ENCODE assay signal across 15 cellular contexts in the genomic region with DNA sequence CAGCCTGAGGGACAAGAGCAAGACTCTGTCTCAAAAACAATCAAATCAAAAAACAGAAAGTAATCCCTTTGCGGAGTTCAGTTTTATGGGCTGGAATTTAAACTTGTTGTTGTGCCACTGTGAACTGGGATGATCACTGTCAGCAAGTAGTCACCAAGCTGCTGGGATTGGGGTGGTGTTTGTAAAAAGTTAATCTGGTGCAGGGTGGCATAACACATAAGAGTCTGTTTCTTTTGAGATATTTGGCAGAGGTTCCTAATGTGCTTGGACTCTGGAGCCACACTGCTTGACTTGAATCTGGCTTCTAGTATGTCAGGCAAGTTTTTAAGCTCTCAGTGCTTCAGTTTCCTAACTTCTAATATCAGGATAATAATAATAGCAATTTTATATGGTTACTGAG. TPM values are rescaled to one million over a fixed set of nuclear protein-coding genes. Genes with fewer than 3 reads are reported as not detected.
DNase-seq lines count a peak whose midpoint lies in the region; TF ChIP-seq lines count a peak whose summit lies in the region.
"Had no signal": no experiment of that assay in that cellular context is flagged by ENCODE, and none has a peak within 500 bp of the region (broad histone marks: within the 10 kb centered on the region; RNA-seq: fewer than 3 reads in every experiment).

No MANE protein-coding gene starts in this region.

- H3K4me3 ChIP-seq in A673 (ENCODE audit: low read depth, low read length, poor library complexity, severe bottlenecking) = no peak overlapping the region
- H3K4me3 ChIP-seq in SU-DHL-6 (ENCODE audit: insufficient read depth, low read length, poor library complexity, severe bottlenecking) = no peak overlapping the region
- H3K4me3 ChIP-seq in left ventricle myocardium inferior = peak overlapping the region; percentile 29
- no peak overlapping the region for H3K4me3 ChIP-seq in CD8-positive, alpha-beta memory T cell (ENCODE audit: low read length)
- H3K4me3 ChIP-seq: spleen had no signal

- H3K9me3 ChIP-seq in A673 (ENCODE audit: low read depth, low read length, poor library complexity, severe bottlenecking) (no peaks in the 10 kb centered on the region), SU-DHL-6 (ENCODE audit: insufficient read depth, low read length) (no peaks in the 10 kb centered on the region), left ventricle myocardium inferior (replicated peaks) (no peaks in the 10 kb centered on the region)
- H3K9me3 ChIP-seq in CD8-positive, alpha-beta memory T cell (ENCODE audit: low read length) = no peaks in the 10 kb centered on the region
- H3K9me3 ChIP-seq: spleen had no signal

- CTCF ChIA-PET in A673 (lab: Charles Lee) = no interaction called here
- CTCF ChIA-PET in activated CD4-positive, alpha-beta memory T cell treated with anti-CD3 and anti-CD28 coated beads for 36 hours (lab: Charles Lee) = no interaction called here
- CTCF ChIA-PET in CD8-positive, alpha-beta memory T cell (lab: Charles Lee) = no interaction called here

- H3F3A ChIP-seq in SU-DHL-6 (ENCODE audit: insufficient read depth) = peaks cover 54% of the 10 kb centered on the region

- H3K4me3 Mint-ChIP-seq in activated CD4-positive, alpha-beta memory T cell treated with anti-CD3 and anti-CD28 coated beads for 36 hours = no peak overlapping the region
- H3K4me3 Mint-ChIP-seq in CD8-positive, alpha-beta memory T cell = no peak overlapping the region
- H3K4me3 Mint-ChIP-seq: dendritic cell treated with granulocyte-macrophage colony-stimulating factor and Interleukin-4, amounts not matched to agents 40 ng/mL and 50 ng/mL, for 4 days; memory B cell; stimulated activated naive CD8-positive, alpha-beta T cell treated with anti-CD3 and anti-CD28 coated beads, Interleukin-15, amount 100 ng/mL, for 72 hours had no signal

- H3K9me2 ChIP-seq in SU-DHL-6 (replicated peaks; ENCODE audit: insufficient read depth, low read length) = no peaks in the 10 kb centered on the region

- 0 out of 2 replicates have a peak overlapping the region, but pooled peaks have one; percentile 17 for H3K9ac ChIP-seq in SU-DHL-6 (ENCODE audit: low read length)

- H3K4me1 Mint-ChIP-seq in activated CD4-positive, alpha-beta memory T cell treated with anti-CD3 and anti-CD28 coated beads for 36 hours (ENCODE audit: low read depth) = peaks cover 12% of the 10 kb centered on the region
- H3K4me1 Mint-ChIP-seq in CD8-positive, alpha-beta memory T cell = peaks cover 0 to 4% (median 2%) of the 10 kb centered on the region in 3 donors

- POLR2A ChIA-PET in A673 (lab: Charles Lee; ENCODE audit: low non-redundant PET) = no interaction called here
- POLR2A ChIA-PET in activated CD4-positive, alpha-beta memory T cell treated with anti-CD3 and anti-CD28 coated beads for 36 hours (lab: Charles Lee) = no interaction called here
- POLR2A ChIA-PET in CD8-positive, alpha-beta memory T cell (lab: Charles Lee) = interaction anchor here (0.6 kb wide), 1 partner anchor 1805 kb away, joined by 3 read pairs; no protein-coding TSS in a partner anchor

- no peak for DNase-seq in A673 (ENCODE audit: low spot score)
- no peak for DNase-seq in left ventricle myocardium inferior
- DNase-seq in pons (ENCODE audit: low spot score) = peak; percentile 41
- no peak for DNase-seq in activated CD4-positive, alpha-beta memory T cell treated with anti-CD3 and anti-CD28 coated beads for 36 hours
- no peak for DNase-seq in glomerular visceral epithelial cell (ENCODE audit: extremely low spot score)
- no peak for DNase-seq in kidney glomerular epithelial cell (lab: John Stamatoyannopoulos, UW)
- DNase-seq in CD8-positive, alpha-beta memory T cell = no peak
- DNase-seq: activated CD8-positive, alpha-beta memory T cell treated with anti-CD3 and anti-CD28 coated beads for 24 hours; amygdala; stimulated activated naive CD8-positive, alpha-beta T cell treated with anti-CD3 and anti-CD28 coated beads, Interleukin-15, amount 100 ng/mL, for 72 hours had no signal

- H4K20me1 ChIP-seq in SU-DHL-6 (ENCODE audit: low read depth, low read length) = peaks cover 13% of the 10 kb centered on the region; the same call in 1 of the 2 replicates

- H3K27ac Mint-ChIP-seq in activated CD4-positive, alpha-beta memory T cell treated with anti-CD3 and anti-CD28 coated beads for 36 hours = no peak overlapping the region
- no peak overlapping the region for H3K27ac Mint-ChIP-seq in CD8-positive, alpha-beta memory T cell
- H3K27ac Mint-ChIP-seq: activated T-helper 2 cell treated with anti-CD3 and anti-CD28 coated beads, Interferon-gamma antibody, Interleukin-2, Interleukin-4, amounts not matched to agents 10 μg/mL and 5 μg/mL and 100 μg/mL, durations not matched to agents 14 hours and 24 hours and 36 hours; dendritic cell treated with granulocyte-macrophage colony-stimulating factor and Interleukin-4, amounts not matched to agents 40 ng/mL and 50 ng/mL, for 4 days; stimulated activated naive CD8-positive, alpha-beta T cell treated with anti-CD3 and anti-CD28 coated beads, Interleukin-15, amount 100 ng/mL, for 72 hours had no signal

- H2AFZ ChIP-seq in SU-DHL-6 (ENCODE audit: low read depth, low read length, severe bottlenecking) = no peak overlapping the region

- H3K36me3 ChIP-seq in A673 (ENCODE audit: insufficient read depth, low read length, poor library complexity, severe bottlenecking) (no peaks in the 10 kb centered on the region), SU-DHL-6 (ENCODE audit: low read length) (peaks cover 9% of the 10 kb centered on the region; the same call in 1 of the 2 replicates), left ventricle myocardium inferior (peaks cover 4% of the 10 kb centered on the region)
- H3K36me3 ChIP-seq in CD8-positive, alpha-beta memory T cell (ENCODE audit: insufficient read depth, low read length) = no peaks in the 10 kb centered on the region
- H3K36me3 ChIP-seq: spleen had no signal

- H3K36me3 Mint-ChIP-seq in activated CD4-positive, alpha-beta memory T cell treated with anti-CD3 and anti-CD28 coated beads for 36 hours = no peaks in the 10 kb centered on the region
- no peaks in the 10 kb centered on the region for H3K36me3 Mint-ChIP-seq in CD8-positive, alpha-beta memory T cell

- H3K27me3 ChIP-seq in A673 (replicated peaks; ENCODE audit: insufficient read depth, low read depth, low read length, poor library complexity) (no peaks in the 10 kb centered on the region), SU-DHL-6 (ENCODE audit: low read length) (no peaks in the 10 kb centered on the region), left ventricle myocardium inferior (ENCODE audit: low read depth) (no peaks in the 10 kb centered on the region)
- H3K27me3 ChIP-seq in CD8-positive, alpha-beta memory T cell (ENCODE audit: insufficient read depth, low read length, poor library complexity, severe bottlenecking) = no peaks in the 10 kb centered on the region
- H3K27me3 ChIP-seq: spleen had no signal

- H3K79me2 ChIP-seq in SU-DHL-6 (ENCODE audit: insufficient read depth, low read length) = peaks cover 86% of the 10 kb centered on the region

- peak overlapping the region; percentile 1 for H3K27ac ChIP-seq in A673 (ENCODE audit: low read depth, low read length, poor library complexity, severe bottlenecking)
- peak overlapping the region; percentile 98 for H3K27ac ChIP-seq in SU-DHL-6 (ENCODE audit: low read depth, low read length)
- peak overlapping the region; percentile 98 for H3K27ac ChIP-seq in left ventricle myocardium inferior (replicated peaks)
- H3K27ac ChIP-seq in CD8-positive, alpha-beta memory T cell (ENCODE audit: low read depth, low read length) = no peak overlapping the region
- H3K27ac ChIP-seq: spleen had no signal

- intact Hi-C loops in A673 (cut with micrococcal nuclease; ENCODE audit: unreplicated experiment) (no loop called here), left ventricle myocardium inferior (cut with micrococcal nuclease) (no loop called here)
- intact Hi-C loops in activated CD4-positive, alpha-beta memory T cell treated with anti-CD3 and anti-CD28 coated beads for 36 hours (cut with micrococcal nuclease) = no loop called here

- no peaks in the 10 kb centered on the region for H3K9me3 Mint-ChIP-seq in activated CD4-positive, alpha-beta memory T cell treated with anti-CD3 and anti-CD28 coated beads for 36 hours
- H3K9me3 Mint-ChIP-seq in CD8-positive, alpha-beta memory T cell = no peaks in the 10 kb centered on the region
- H3K9me3 Mint-ChIP-seq: activated T-helper 2 cell treated with anti-CD3 and anti-CD28 coated beads, Interferon-gamma antibody, Interleukin-2, Interleukin-4, amounts not matched to agents 10 μg/mL and 5 μg/mL and 100 μg/mL, durations not matched to agents 14 hours and 24 hours and 36 hours; dendritic cell treated with granulocyte-macrophage colony-stimulating factor and Interleukin-4, amounts not matched to agents 40 ng/mL and 50 ng/mL, for 4 days; memory B cell; stimulated activated naive CD8-positive, alpha-beta T cell treated with anti-CD3 and anti-CD28 coated beads, Interleukin-15, amount 100 ng/mL, for 72 hours had no signal

- peaks cover 51% of the 10 kb centered on the region for H3K4me1 ChIP-seq in A673 (ENCODE audit: insufficient read depth, low read length, poor library complexity, severe bottlenecking)
- peaks cover 81% of the 10 kb centered on the region for H3K4me1 ChIP-seq in left ventricle myocardium inferior
- H3K4me1 ChIP-seq in CD8-positive, alpha-beta memory T cell (ENCODE audit: insufficient read depth, low read length) = no peaks in the 10 kb centered on the region

- peak overlapping the region; percentile 85 for H3K4me2 ChIP-seq in SU-DHL-6 (ENCODE audit: low read depth, low read length, poor library complexity, severe bottlenecking)

- no TSS peak for BruUV-seq in A673 (replicated peaks; lab: Mats Ljungman, UMichigan)

- no peaks in the 10 kb centered on the region for H3K27me3 Mint-ChIP-seq in activated CD4-positive, alpha-beta memory T cell treated with anti-CD3 and anti-CD28 coated beads for 36 hours
- H3K27me3 Mint-ChIP-seq in CD8-positive, alpha-beta memory T cell = peaks cover 1 to 9% of the 10 kb centered on the region in 2 donors
- H3K27me3 Mint-ChIP-seq: dendritic cell treated with granulocyte-macrophage colony-stimulating factor and Interleukin-4, amounts not matched to agents 40 ng/mL and 50 ng/mL, for 4 days; memory B cell had no signal

- TF ChIP-seq CTCF in A673 (conservative IDR thresholded peaks at IDR 0.05; ENCODE audit: low read depth, low read length) (no peak), SU-DHL-6 (IDR thresholded peaks at IDR 0.05; ENCODE audit: insufficient read depth, low read length, poor library complexity, severe bottlenecking) (no peak), left ventricle myocardium inferior (IDR thresholded peaks at IDR 0.05; ENCODE audit: borderline replicate concordance) (no peak)

RNA-seq across cellular contexts. Expression of gene CLIC4, which starts 6.6 kb away (rescaled TPM):
- 207 and 209 TPM in 2 replicates for total RNA-seq in A673 (2021)
- 325 TPM for total RNA-seq in left ventricle myocardium inferior
- 10 to 100 TPM; 25.5 to 26.3 TPM for total RNA-seq in activated CD4-positive, alpha-beta memory T cell treated with anti-CD3 and anti-CD28 coated beads for 36 hours
- total RNA-seq in CD8-positive, alpha-beta memory T cell = 10 to 100 TPM; 12.8 to 13.2 TPM
- polyA plus RNA-seq in CD8-positive, alpha-beta memory T cell = 0.18 TPM
